Comparison of ENCODE assay signal across 8 cellular contexts in the genomic region with DNA sequence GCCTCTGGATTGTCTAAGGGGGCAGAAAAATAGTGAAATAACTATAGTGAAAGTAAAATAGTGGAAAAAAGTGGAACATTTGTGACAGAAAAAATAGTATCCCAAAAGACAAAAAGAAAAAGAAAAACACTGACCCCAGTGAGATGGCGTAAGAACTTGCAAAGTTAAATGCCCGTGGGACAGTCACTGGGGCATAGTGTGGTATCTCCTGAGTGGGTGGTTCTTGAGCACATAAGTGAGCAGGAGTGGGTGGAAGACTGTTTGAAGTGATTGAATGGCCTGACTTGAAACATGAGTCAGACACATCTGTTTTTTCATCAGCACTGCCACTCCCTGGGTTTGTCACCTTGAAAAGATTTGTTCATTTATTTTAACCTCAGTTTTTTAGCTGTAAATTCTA. TPM values are rescaled to one million over a fixed set of nuclear protein-coding genes. Genes with fewer than 3 reads are reported as not detected.
DNase-seq lines count a peak whose midpoint lies in the region; ATAC-seq and TF ChIP-seq lines count a peak whose summit lies in the region.

No MANE protein-coding gene starts in this region.

- H3K4me3 ChIP-seq in Caco-2 (ENCODE audit: low read depth, low read length) (no peak overlapping the region), prostate gland (no peak overlapping the region)

- H3K9me3 Mint-ChIP-seq in Caco-2 (ENCODE audit: unreplicated experiment): no peaks in the 10 kb centered on the region
- peaks cover 0 to 8% (median 3%) of the 10 kb centered on the region in 5 experiments for H3K9me3 Mint-ChIP-seq in brain
- H3K9me3 Mint-ChIP-seq in nephron progenitor cell: peaks cover 20% of the 10 kb centered on the region

- peak overlapping the region; percentile 76 for H3K27ac Mint-ChIP-seq in Caco-2 (ENCODE audit: unreplicated experiment)
- peak overlapping the region in 3 of 5 experiments; percentile 21 to 99 (median 80) for H3K27ac Mint-ChIP-seq in brain
- H3K27ac Mint-ChIP-seq in nephron progenitor cell: peak overlapping the region; percentile 85

- intact Hi-C loops in Caco-2 (cut with micrococcal nuclease; ENCODE audit: unreplicated experiment) (loop anchor here (10.0 kb wide), 1 partner anchor 122 kb away; a partner anchor contains a TSS), prostate gland (cut with DNase I) (loop anchor here (5.0 to 10.0 kb wide), 2 partner anchors 98 to 1201 kb away; a partner anchor contains a TSS)

- H3K4me3 Mint-ChIP-seq in Caco-2 (ENCODE audit: unreplicated experiment) (no peak overlapping the region), brain (peak overlapping the region; percentile 99 to 100 (median 100)), nephron progenitor cell (peak overlapping the region; percentile 99)

- WGBS in prostate gland: 69% methylated on average over 2 of the region's 2 CpGs

- H3K27me3 Mint-ChIP-seq in Caco-2 (ENCODE audit: insufficient read depth, unreplicated experiment) (no peaks in the 10 kb centered on the region), brain (peaks cover 8% of the 10 kb centered on the region), nephron progenitor cell (ENCODE audit: low read depth, poor library complexity) (peaks cover 1% of the 10 kb centered on the region)

- H3K27me3 ChIP-seq in Caco-2 (replicated peaks; ENCODE audit: control insufficient read depth, insufficient read depth, low read length) (no peaks in the 10 kb centered on the region), prostate gland (replicated peaks; ENCODE audit: insufficient read depth) (no peaks in the 10 kb centered on the region)

- H3K4me1 Mint-ChIP-seq in Caco-2 (ENCODE audit: low read depth, unreplicated experiment): peaks cover 15% of the 10 kb centered on the region
- H3K4me1 Mint-ChIP-seq in brain: peaks cover 70% of the 10 kb centered on the region
- H3K4me1 Mint-ChIP-seq in nephron progenitor cell: peaks cover 40% of the 10 kb centered on the region

- TF ChIP-seq CTCF in Caco-2 (IDR thresholded peaks at IDR 0.05; ENCODE audit: insufficient read depth in 1 of 2, low read depth in 1 of 2, low read length in 1 of 2, severe bottlenecking in 1 of 2, unreplicated experiment in 1 of 2): no peak
- no peak for TF ChIP-seq CTCF in brain (conservative IDR thresholded peaks at IDR 0.05)
- TF ChIP-seq CTCF in nephron progenitor cell (IDR thresholded peaks at IDR 0.05): no peak
- no peak for TF ChIP-seq CTCF in prostate gland (IDR thresholded peaks at IDR 0.05)

- POLR2A ChIA-PET in Caco-2 (lab: Charles Lee): no interaction called here

- H3K4me1 ChIP-seq in Caco-2 (no peaks in the 10 kb centered on the region; the same call in 1 of the 2 replicates), prostate gland (replicated peaks) (no peaks in the 10 kb centered on the region)

- H3K9me3 ChIP-seq in Caco-2 (no peaks in the 10 kb centered on the region), prostate gland (no peaks in the 10 kb centered on the region)

- H3K27ac ChIP-seq in prostate gland: no peak overlapping the region

- ATAC-seq in GM19397 (IDR thresholded peaks at IDR 0.05; ENCODE audit: unreplicated experiment): no peak
- ATAC-seq in HG03378 (IDR thresholded peaks at IDR 0.05; ENCODE audit: unreplicated experiment): no peak
- no peak for ATAC-seq in GM18519 (IDR thresholded peaks at IDR 0.05; ENCODE audit: low FRiP score, unreplicated experiment)

- no peak for TF ChIP-seq POLR2A in prostate gland (IDR thresholded peaks at IDR 0.05)

- BruUV-seq in Caco-2 (replicated peaks; lab: Mats Ljungman, UMichigan): no TSS peak

- CTCF ChIA-PET in Caco-2 (lab: Charles Lee): no interaction called here

- peaks cover 56% of the 10 kb centered on the region for H3K36me3 Mint-ChIP-seq in Caco-2 (ENCODE audit: insufficient read depth, unreplicated experiment)
- H3K36me3 Mint-ChIP-seq in brain: peaks cover 67% of the 10 kb centered on the region
- H3K36me3 Mint-ChIP-seq in nephron progenitor cell (ENCODE audit: low read depth): peaks cover 61% of the 10 kb centered on the region

- H3K36me3 ChIP-seq in Caco-2 (ENCODE audit: control insufficient read depth, insufficient read depth, low read length) (no peaks in the 10 kb centered on the region), prostate gland (no peaks in the 10 kb centered on the region)

- DNase-seq in Caco-2 (no peak), NCI-H69 (lab: John Stamatoyannopoulos, UW) (peak; percentile 13), nephron progenitor cell (no peak), prostate gland (ENCODE audit: low spot score) (no peak)

RNA-seq across cellular contexts. Expression of a gene that starts 2.5 kb away (rescaled TPM):
- total RNA-seq in Caco-2 (2022): 9.5 and 11.1 TPM in 2 replicates
- 1.5 TPM for polyA plus RNA-seq in brain (ENCODE audit: insufficient read depth, low read depth, low replicate concordance)
- total RNA-seq in prostate gland: 10 to 100 TPM in 1 of 2 donors, 1 to 10 TPM in 1; 9.3 to 11.9 TPM

RNA-seq across cellular contexts. Expression of a gene that starts 59.0 kb away (rescaled TPM):
- total RNA-seq in Caco-2 (2022): 13.2 and 14.6 TPM in 2 replicates
- 6.6 TPM for polyA plus RNA-seq in brain (ENCODE audit: insufficient read depth, low read depth, low replicate concordance)
- 10 to 100 TPM; 19.5 to 27.7 TPM for total RNA-seq in prostate gland
